ENCODE assay signal across 1 cellular context in the genomic region with DNA sequence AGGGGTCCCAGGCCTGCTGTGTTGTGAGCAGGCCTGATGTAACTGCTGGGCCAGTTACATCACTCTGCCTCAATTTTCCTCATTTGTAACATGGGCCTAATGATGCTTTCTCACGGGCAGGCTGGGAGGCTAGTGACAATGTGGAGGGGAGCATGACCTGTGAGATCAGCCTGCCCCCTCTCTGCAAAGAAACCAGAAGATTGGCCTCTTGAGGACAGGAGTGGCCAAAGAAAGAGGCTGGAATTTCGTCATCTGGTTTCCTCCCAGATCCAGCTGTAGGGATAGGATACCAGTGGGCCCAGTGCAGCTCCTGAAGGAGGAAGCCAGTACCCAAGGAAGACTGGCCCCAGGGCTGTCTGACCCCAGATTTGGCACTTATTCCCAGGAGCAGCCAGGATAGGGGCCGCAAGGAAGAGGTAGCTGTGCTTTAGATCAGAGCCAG.
TF ChIP-seq lines count a peak whose summit lies in the region.

No MANE protein-coding gene starts in this region.

TF ChIP-seq in HEK293, 187 proteins besides CTCF, POLR2A, EP300 and RAD21 (continued from another document):
- TF ChIP-seq, protein P1, sequence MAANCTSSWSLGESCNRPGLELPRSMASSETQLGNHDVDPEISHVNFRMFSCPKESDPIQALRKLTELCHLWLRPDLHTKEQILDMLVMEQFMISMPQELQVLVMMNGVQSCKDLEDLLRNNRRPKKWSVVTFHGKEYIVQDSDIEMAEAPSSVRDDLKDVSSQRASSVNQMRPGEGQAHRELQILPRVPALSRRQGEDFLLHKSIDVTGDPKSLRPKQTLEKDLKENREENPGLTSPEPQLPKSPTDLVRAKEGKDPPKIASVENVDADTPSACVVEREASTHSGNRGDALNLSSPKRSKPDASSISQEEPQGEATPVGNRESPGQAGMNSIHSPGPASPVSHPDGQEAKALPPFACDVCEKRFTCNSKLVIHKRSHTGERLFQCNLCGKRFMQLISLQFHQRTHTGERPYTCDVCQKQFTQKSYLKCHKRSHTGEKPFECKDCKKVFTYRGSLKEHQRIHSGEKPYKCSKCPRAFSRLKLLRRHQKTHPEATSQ (tag by site-specific recombination; IDR thresholded peaks at IDR 0.05): no peak
- TF ChIP-seq ZNF529 (tag by site-specific recombination; IDR thresholded peaks at IDR 0.05; ENCODE audit: insufficient replicate concordance) (no peak), ZNF610 (tag by site-specific recombination; IDR thresholded peaks at IDR 0.05; ENCODE audit: borderline replicate concordance) (no peak), ZNF174 (tag by site-specific recombination; IDR thresholded peaks at IDR 0.05) (no peak), TCF7L2 (IDR thresholded peaks at IDR 0.05; ENCODE audit: borderline replicate concordance, low read depth, low read length) (no peak), ZNF48 (tag by site-specific recombination; IDR thresholded peaks at IDR 0.05) (no peak), ZNF530 (tag by site-specific recombination; IDR thresholded peaks at IDR 0.05; ENCODE audit: low read depth) (no peak), ZNF76 (tag by site-specific recombination; IDR thresholded peaks at IDR 0.05; ENCODE audit: borderline replicate concordance, low read depth) (peak; percentile 37; the same call in 1 of the 2 replicates), ZBTB17 (tag by site-specific recombination; IDR thresholded peaks at IDR 0.05) (0 out of 2 replicates have a peak, but pooled peaks have one; percentile 48), ZNF169 (tag by site-specific recombination; IDR thresholded peaks at IDR 0.05) (no peak), OSR2 (tag by site-specific recombination; IDR thresholded peaks at IDR 0.05) (no peak), ZNF155 (tag by site-specific recombination; IDR thresholded peaks at IDR 0.05) (no peak), BCL11A (tag by site-specific recombination; IDR thresholded peaks at IDR 0.05; ENCODE audit: low read depth) (no peak), ZNF10 (tag by site-specific recombination; IDR thresholded peaks at IDR 0.05) (no peak)
- TF ChIP-seq, protein P2, sequence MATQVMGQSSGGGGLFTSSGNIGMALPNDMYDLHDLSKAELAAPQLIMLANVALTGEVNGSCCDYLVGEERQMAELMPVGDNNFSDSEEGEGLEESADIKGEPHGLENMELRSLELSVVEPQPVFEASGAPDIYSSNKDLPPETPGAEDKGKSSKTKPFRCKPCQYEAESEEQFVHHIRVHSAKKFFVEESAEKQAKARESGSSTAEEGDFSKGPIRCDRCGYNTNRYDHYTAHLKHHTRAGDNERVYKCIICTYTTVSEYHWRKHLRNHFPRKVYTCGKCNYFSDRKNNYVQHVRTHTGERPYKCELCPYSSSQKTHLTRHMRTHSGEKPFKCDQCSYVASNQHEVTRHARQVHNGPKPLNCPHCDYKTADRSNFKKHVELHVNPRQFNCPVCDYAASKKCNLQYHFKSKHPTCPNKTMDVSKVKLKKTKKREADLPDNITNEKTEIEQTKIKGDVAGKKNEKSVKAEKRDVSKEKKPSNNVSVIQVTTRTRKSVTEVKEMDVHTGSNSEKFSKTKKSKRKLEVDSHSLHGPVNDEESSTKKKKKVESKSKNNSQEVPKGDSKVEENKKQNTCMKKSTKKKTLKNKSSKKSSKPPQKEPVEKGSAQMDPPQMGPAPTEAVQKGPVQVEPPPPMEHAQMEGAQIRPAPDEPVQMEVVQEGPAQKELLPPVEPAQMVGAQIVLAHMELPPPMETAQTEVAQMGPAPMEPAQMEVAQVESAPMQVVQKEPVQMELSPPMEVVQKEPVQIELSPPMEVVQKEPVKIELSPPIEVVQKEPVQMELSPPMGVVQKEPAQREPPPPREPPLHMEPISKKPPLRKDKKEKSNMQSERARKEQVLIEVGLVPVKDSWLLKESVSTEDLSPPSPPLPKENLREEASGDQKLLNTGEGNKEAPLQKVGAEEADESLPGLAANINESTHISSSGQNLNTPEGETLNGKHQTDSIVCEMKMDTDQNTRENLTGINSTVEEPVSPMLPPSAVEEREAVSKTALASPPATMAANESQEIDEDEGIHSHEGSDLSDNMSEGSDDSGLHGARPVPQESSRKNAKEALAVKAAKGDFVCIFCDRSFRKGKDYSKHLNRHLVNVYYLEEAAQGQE (tag by site-specific recombination; IDR thresholded peaks at IDR 0.05): no peak
- TF ChIP-seq, protein P3, sequence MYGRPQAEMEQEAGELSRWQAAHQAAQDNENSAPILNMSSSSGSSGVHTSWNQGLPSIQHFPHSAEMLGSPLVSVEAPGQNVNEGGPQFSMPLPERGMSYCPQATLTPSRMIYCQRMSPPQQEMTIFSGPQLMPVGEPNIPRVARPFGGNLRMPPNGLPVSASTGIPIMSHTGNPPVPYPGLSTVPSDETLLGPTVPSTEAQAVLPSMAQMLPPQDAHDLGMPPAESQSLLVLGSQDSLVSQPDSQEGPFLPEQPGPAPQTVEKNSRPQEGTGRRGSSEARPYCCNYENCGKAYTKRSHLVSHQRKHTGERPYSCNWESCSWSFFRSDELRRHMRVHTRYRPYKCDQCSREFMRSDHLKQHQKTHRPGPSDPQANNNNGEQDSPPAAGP (tag by site-specific recombination; IDR thresholded peaks at IDR 0.05): peak; percentile 33; the same call in 1 of the 2 replicates
